ENCODE assay signal across 23 cellular contexts in genomic region chr2:204299766-204300165, GRCh38.
"Had no signal": no experiment of that assay in that cellular context is flagged by ENCODE, and none has a peak within 500 bp of the region (broad histone marks: within the 10 kb centered on the region; RNA-seq: fewer than 3 reads in every experiment).

No MANE protein-coding gene starts in this region.

- H3K9me3 ChIP-seq: gastroesophageal sphincter, sigmoid colon, spleen, testis, tibial artery had no signal

- H3K4me1 Mint-ChIP-seq: memory B cell; stimulated activated memory B cell treated with anti-CD40 and anti-IgM and Interleukin-4, amounts not matched to agents 10 μg/mL and 1 μg/mL and 100 μg/mL, for 72 hours had no signal

- H3K36me3 Mint-ChIP-seq: memory B cell; natural killer cell treated with Interleukin-12 subunit alpha and Interleukin-12 subunit beta and Interleukin-15 and Interleukin-18, amount 100 ng/mL, for 72 hours; stimulated activated memory B cell treated with anti-CD40 and anti-IgM and Interleukin-4, amounts not matched to agents 10 μg/mL and 1 μg/mL and 100 μg/mL, for 72 hours; type B pancreatic cell had no signal

- H3K27me3 Mint-ChIP-seq: memory B cell; progenitor cell of endocrine pancreas; stimulated activated memory B cell treated with anti-CD40 and anti-IgM and Interleukin-4, amounts not matched to agents 10 μg/mL and 1 μg/mL and 100 μg/mL, for 72 hours; type B pancreatic cell had no signal

- H3K4me1 ChIP-seq: gastroesophageal sphincter, parathyroid adenoma, sigmoid colon, spleen, testis, tibial artery had no signal

- DNase-seq: cerebellar nuclear complex; dorsolateral prefrontal cortex; effector CD4-positive, alpha-beta T cell; foreskin fibroblast; right cardiac atrium; sigmoid colon; spleen; stimulated activated CD4-positive, alpha-beta T cell treated with anti-CD3 and anti-CD28 coated beads, Interleukin-4, amount 100 ng/mL, for 4 hours; stimulated activated naive CD8-positive, alpha-beta T cell treated with anti-CD3 and anti-CD28 coated beads, Interleukin-15, Interleukin-2, amounts not matched to agents 100 U/mL and 50 U/mL, for 24 hours; substantia nigra; testis; tibial artery had no signal

- H3K4me3 ChIP-seq: dorsolateral prefrontal cortex, gastroesophageal sphincter, lung, sigmoid colon, skin epidermis, spleen, testis, tibial artery had no signal

- H3K9me3 Mint-ChIP-seq: memory B cell; natural killer cell treated with Interleukin-12 subunit alpha and Interleukin-12 subunit beta and Interleukin-15 and Interleukin-18, amount 100 ng/mL, for 72 hours; neural crest cell; stimulated activated memory B cell treated with anti-CD40 and anti-IgM and Interleukin-4, amounts not matched to agents 10 μg/mL and 1 μg/mL and 100 μg/mL, for 72 hours; type B pancreatic cell had no signal

- H3K36me3 ChIP-seq: gastroesophageal sphincter, sigmoid colon, spleen, tibial artery had no signal

- H3K4me3 Mint-ChIP-seq: memory B cell; natural killer cell treated with Interleukin-12 subunit alpha and Interleukin-12 subunit beta and Interleukin-15 and Interleukin-18, amount 100 ng/mL, for 72 hours; neural crest cell; stimulated activated memory B cell treated with anti-CD40 and anti-IgM and Interleukin-4, amounts not matched to agents 10 μg/mL and 1 μg/mL and 100 μg/mL, for 72 hours; type B pancreatic cell had no signal

- H3K27ac Mint-ChIP-seq: memory B cell; natural killer cell treated with Interleukin-12 subunit alpha and Interleukin-12 subunit beta and Interleukin-15 and Interleukin-18, amount 100 ng/mL, for 72 hours; progenitor cell of endocrine pancreas; stimulated activated memory B cell treated with anti-CD40 and anti-IgM and Interleukin-4, amounts not matched to agents 10 μg/mL and 1 μg/mL and 100 μg/mL, for 72 hours; type B pancreatic cell had no signal

- H3K27ac ChIP-seq: dorsolateral prefrontal cortex, gastroesophageal sphincter, parathyroid adenoma, sigmoid colon, skin epidermis, spleen, testis, tibial artery had no signal

- ATAC-seq: gastroesophageal sphincter; left lobe of liver; natural killer cell treated with Interleukin-12 subunit alpha and Interleukin-12 subunit beta and Interleukin-15 and Interleukin-18, amount 100 ng/mL, for 72 hours; right cardiac atrium; stimulated activated memory B cell treated with anti-CD40 and anti-IgM and Interleukin-4, amounts not matched to agents 10 μg/mL and 1 μg/mL and 100 μg/mL, for 72 hours; stimulated activated naive CD8-positive, alpha-beta T cell treated with anti-CD3 and anti-CD28 coated beads, Interleukin-15, Interleukin-2, amounts not matched to agents 100 U/mL and 50 U/mL, for 24 hours had no signal

- H3K27me3 ChIP-seq: gastroesophageal sphincter, sigmoid colon, spleen, testis, tibial artery had no signal
